ENCODE assay signal across 9 cellular contexts in the genomic region with DNA sequence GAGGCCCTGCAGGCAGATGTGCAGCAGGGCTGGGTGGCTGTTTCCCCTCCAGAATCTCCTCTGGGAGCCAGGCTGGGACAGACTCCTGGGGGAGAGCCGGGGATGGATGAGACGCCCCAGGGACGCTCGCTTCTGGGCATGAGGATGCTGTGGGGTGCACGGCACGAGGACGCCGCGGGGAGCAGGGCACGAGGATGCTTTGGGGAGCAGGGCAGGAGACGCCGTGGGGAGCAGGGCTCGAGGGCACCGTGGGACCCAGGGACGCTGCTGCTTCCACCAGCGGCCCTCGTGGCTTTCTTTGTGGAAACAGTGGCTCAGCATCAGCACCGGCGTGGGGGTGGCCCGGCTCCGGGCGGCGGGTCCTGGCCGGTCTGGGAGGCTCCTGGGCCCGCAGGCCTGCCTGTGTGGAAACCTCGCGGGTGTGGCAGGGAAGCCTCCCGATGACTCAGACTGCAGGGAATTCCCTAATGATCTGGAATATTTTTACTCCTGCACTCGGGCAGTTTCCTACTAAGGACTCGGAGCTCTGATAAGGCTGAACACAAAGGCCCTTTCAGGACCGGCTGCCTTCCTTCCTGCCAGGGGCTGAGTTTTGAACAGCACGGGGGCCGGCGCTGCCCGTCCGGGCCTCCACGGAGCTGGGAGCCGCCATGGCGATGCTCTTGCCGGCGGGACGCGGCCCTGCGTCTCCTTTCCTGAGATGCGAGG.
DNase-seq lines count a peak whose midpoint lies in the region; ATAC-seq and TF ChIP-seq lines count a peak whose summit lies in the region.
"Had no signal": no experiment of that assay in that cellular context is flagged by ENCODE, and none has a peak within 500 bp of the region (broad histone marks: within the 10 kb centered on the region; RNA-seq: fewer than 3 reads in every experiment).

No MANE protein-coding gene starts in this region.

- peaks cover 9% of the 10 kb centered on the region for H3K4me1 Mint-ChIP-seq in mesothelial cell of epicardium

- DNase-seq in NCI-H226 (peak; percentile 83), mesothelial cell of epicardium (ENCODE audit: low spot score in 2 of 2, unreplicated experiment in 2 of 2) (peak in 1 of 2 experiments; percentile 60), GM19238 (ENCODE audit: insufficient read length, low spot score) (no peak)
- no peak for DNase-seq in activated naive CD4-positive, alpha-beta T cell (lab: John Stamatoyannopoulos, UW)
- DNase-seq: activated B cell treated with CpG ODN at 0.5 μM for 24 hours; stimulated activated naive CD8-positive, alpha-beta T cell treated with anti-CD3 and anti-CD28 coated beads, Interleukin-15, amount 100 ng/mL, for 72 hours had no signal

- no peaks in the 10 kb centered on the region for H3K9me3 Mint-ChIP-seq in mesothelial cell of epicardium
- H3K9me3 Mint-ChIP-seq: activated B cell treated with CpG ODN at 0.5 μM for 24 hours; stimulated activated naive CD8-positive, alpha-beta T cell treated with anti-CD3 and anti-CD28 coated beads, Interleukin-15, amount 100 ng/mL, for 72 hours had no signal

- H3K27me3 Mint-ChIP-seq in mesothelial cell of epicardium (ENCODE audit: low read depth): no peaks in the 10 kb centered on the region
- H3K27me3 Mint-ChIP-seq: activated B cell treated with CpG ODN at 0.5 μM for 24 hours; stimulated activated naive CD8-positive, alpha-beta T cell treated with anti-CD3 and anti-CD28 coated beads, Interleukin-15, amount 100 ng/mL, for 72 hours had no signal

- no peaks in the 10 kb centered on the region for H3K36me3 Mint-ChIP-seq in mesothelial cell of epicardium

- no peak for TF ChIP-seq CTCF in mesothelial cell of epicardium (IDR thresholded peaks at IDR 0.05; ENCODE audit: unreplicated experiment)

- peak; percentile 75 for ATAC-seq in esophagus mucosa
- no peak for ATAC-seq in GM21737 (IDR thresholded peaks at IDR 0.05; ENCODE audit: unreplicated experiment)
- ATAC-seq in GM18520 (IDR thresholded peaks at IDR 0.05; ENCODE audit: unreplicated experiment): no peak
- ATAC-seq: stimulated activated naive CD8-positive, alpha-beta T cell treated with anti-CD3 and anti-CD28 coated beads, Interleukin-15, amount 100 ng/mL, for 72 hours had no signal

- H3K4me3 Mint-ChIP-seq in mesothelial cell of epicardium: no peak overlapping the region
- H3K4me3 Mint-ChIP-seq: activated B cell treated with CpG ODN at 0.5 μM for 24 hours; stimulated activated naive CD8-positive, alpha-beta T cell treated with anti-CD3 and anti-CD28 coated beads, Interleukin-15, amount 100 ng/mL, for 72 hours had no signal

- peak overlapping the region; percentile 67 for H3K27ac Mint-ChIP-seq in mesothelial cell of epicardium
- H3K27ac Mint-ChIP-seq: stimulated activated naive CD8-positive, alpha-beta T cell treated with anti-CD3 and anti-CD28 coated beads, Interleukin-15, amount 100 ng/mL, for 72 hours had no signal
